In the genomic region with DNA sequence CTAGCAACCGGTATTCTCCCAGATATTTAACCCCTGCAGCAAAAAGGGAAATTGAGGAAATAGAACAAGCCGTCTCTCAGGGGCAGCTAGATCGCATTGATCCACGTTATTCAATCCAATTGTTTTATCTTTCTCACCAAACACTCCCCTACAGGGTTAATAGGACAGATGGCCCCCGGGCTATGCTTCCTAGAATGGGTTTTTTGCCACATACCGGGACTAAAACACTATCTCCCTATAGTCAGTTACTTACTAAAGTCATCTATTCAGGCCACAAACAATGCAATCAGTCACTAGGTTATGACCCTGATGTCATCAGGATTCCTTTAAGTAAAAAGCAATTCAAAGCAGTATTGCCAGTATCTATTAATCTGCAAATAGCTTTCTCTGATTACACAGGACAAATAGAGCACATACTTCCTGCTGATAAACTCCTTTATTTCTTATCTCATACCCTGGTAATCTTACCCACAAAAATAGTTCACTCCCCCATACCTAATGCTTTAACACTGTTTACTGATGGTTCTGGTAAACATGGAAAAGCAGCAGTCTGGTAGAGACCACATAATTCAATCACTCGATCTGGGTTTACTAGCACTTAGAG, we compare ENCODE assay signal across 1 cellular context.
TF ChIP-seq lines count a peak whose summit lies in the region.

No MANE protein-coding gene starts in this region.

TF ChIP-seq in HepG2, 621 proteins besides CTCF, POLR2A, EP300 and RAD21 (continued from another document and continues in another):
- TF ChIP-seq, protein P1, sequence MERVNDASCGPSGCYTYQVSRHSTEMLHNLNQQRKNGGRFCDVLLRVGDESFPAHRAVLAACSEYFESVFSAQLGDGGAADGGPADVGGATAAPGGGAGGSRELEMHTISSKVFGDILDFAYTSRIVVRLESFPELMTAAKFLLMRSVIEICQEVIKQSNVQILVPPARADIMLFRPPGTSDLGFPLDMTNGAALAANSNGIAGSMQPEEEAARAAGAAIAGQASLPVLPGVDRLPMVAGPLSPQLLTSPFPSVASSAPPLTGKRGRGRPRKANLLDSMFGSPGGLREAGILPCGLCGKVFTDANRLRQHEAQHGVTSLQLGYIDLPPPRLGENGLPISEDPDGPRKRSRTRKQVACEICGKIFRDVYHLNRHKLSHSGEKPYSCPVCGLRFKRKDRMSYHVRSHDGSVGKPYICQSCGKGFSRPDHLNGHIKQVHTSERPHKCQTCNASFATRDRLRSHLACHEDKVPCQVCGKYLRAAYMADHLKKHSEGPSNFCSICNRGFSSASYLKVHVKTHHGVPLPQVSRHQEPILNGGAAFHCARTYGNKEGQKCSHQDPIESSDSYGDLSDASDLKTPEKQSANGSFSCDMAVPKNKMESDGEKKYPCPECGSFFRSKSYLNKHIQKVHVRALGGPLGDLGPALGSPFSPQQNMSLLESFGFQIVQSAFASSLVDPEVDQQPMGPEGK (CRISPR knock-in tag; IDR thresholded peaks at IDR 0.05), result 0 out of 2 replicates have a peak, but pooled peaks have one; percentile 15
- TF ChIP-seq NKX3-1 (CRISPR knock-in tag; IDR thresholded peaks at IDR 0.05) (peak; percentile 23; the same call in 1 of the 2 replicates), NCOA5 (CRISPR knock-in tag; IDR thresholded peaks at IDR 0.05) (no peak), SP5 (CRISPR knock-in tag; IDR thresholded peaks at IDR 0.05; ENCODE audit: borderline replicate concordance, low read depth) (peak; percentile 49; the same call in 1 of the 2 replicates), ZMYM4 (CRISPR knock-in tag; IDR thresholded peaks at IDR 0.05) (no peak), ZNF484 (CRISPR knock-in tag; IDR thresholded peaks at IDR 0.05; ENCODE audit: borderline replicate concordance, low read depth) (no peak), FOXJ3 (CRISPR knock-in tag; IDR thresholded peaks at IDR 0.05; ENCODE audit: borderline replicate concordance) (0 out of 2 replicates have a peak, but pooled peaks have one; percentile 27), ZNF350 (CRISPR knock-in tag; IDR thresholded peaks at IDR 0.05; ENCODE audit: borderline replicate concordance, low read depth) (no peak), HHEX (CRISPR knock-in tag; IDR thresholded peaks at IDR 0.05) (peak; percentile 92), CCDC6 (CRISPR knock-in tag; IDR thresholded peaks at IDR 0.05) (no peak), FOXA3 (CRISPR knock-in tag; IDR thresholded peaks at IDR 0.05) (peak; percentile 65), BCL6 (CRISPR knock-in tag; IDR thresholded peaks at IDR 0.05) (peak; percentile 39; the same call in 1 of the 2 replicates), SOX13 (IDR thresholded peaks at IDR 0.05) (0 out of 2 replicates have a peak, but pooled peaks have one; percentile 54), SOX13 (CRISPR knock-in tag; conservative IDR thresholded peaks at IDR 0.05 in 1 of 2, IDR thresholded peaks at IDR 0.05 in 1 of 2) (peak in 1 of 2 experiments; percentile 95; a peak in 2 of 4 replicates), NR2F2 (IDR thresholded peaks at IDR 0.05; ENCODE audit: borderline replicate concordance, low read depth) (peak; percentile 72), ZKSCAN5 (CRISPR knock-in tag; IDR thresholded peaks at IDR 0.05) (no peak), SOX6 (IDR thresholded peaks at IDR 0.05) (no peak), SOX6 (CRISPR knock-in tag; IDR thresholded peaks at IDR 0.05) (peak; percentile 66), FOXP1 (IDR thresholded peaks at IDR 0.05) (no peak), FOXP1 (CRISPR knock-in tag; IDR thresholded peaks at IDR 0.05) (peak; percentile 51; the same call in 1 of the 2 replicates), ZFP36L2 (CRISPR knock-in tag; IDR thresholded peaks at IDR 0.05) (no peak), ZNF567 (CRISPR knock-in tag; IDR thresholded peaks at IDR 0.05; ENCODE audit: borderline replicate concordance) (no peak), RBAK (CRISPR knock-in tag; IDR thresholded peaks at IDR 0.05) (no peak), CREM (IDR thresholded peaks at IDR 0.05) (peak; percentile 24; the same call in 1 of the 2 replicates), CREM (CRISPR knock-in tag; IDR thresholded peaks at IDR 0.05) (no peak), MIER2 (CRISPR knock-in tag; IDR thresholded peaks at IDR 0.05) (no peak), HMG20A (CRISPR knock-in tag; IDR thresholded peaks at IDR 0.05; ENCODE audit: borderline replicate concordance) (peak; percentile 46; the same call in 1 of the 2 replicates), CBFB (CRISPR knock-in tag; IDR thresholded peaks at IDR 0.05) (peak; percentile 97), SIX1 (CRISPR knock-in tag; IDR thresholded peaks at IDR 0.05; ENCODE audit: borderline replicate concordance) (peak; percentile 68; the same call in 1 of the 2 replicates), TCF7 (IDR thresholded peaks at IDR 0.05; ENCODE audit: low read depth) (peak; percentile 69)
- TF ChIP-seq, protein P2, sequence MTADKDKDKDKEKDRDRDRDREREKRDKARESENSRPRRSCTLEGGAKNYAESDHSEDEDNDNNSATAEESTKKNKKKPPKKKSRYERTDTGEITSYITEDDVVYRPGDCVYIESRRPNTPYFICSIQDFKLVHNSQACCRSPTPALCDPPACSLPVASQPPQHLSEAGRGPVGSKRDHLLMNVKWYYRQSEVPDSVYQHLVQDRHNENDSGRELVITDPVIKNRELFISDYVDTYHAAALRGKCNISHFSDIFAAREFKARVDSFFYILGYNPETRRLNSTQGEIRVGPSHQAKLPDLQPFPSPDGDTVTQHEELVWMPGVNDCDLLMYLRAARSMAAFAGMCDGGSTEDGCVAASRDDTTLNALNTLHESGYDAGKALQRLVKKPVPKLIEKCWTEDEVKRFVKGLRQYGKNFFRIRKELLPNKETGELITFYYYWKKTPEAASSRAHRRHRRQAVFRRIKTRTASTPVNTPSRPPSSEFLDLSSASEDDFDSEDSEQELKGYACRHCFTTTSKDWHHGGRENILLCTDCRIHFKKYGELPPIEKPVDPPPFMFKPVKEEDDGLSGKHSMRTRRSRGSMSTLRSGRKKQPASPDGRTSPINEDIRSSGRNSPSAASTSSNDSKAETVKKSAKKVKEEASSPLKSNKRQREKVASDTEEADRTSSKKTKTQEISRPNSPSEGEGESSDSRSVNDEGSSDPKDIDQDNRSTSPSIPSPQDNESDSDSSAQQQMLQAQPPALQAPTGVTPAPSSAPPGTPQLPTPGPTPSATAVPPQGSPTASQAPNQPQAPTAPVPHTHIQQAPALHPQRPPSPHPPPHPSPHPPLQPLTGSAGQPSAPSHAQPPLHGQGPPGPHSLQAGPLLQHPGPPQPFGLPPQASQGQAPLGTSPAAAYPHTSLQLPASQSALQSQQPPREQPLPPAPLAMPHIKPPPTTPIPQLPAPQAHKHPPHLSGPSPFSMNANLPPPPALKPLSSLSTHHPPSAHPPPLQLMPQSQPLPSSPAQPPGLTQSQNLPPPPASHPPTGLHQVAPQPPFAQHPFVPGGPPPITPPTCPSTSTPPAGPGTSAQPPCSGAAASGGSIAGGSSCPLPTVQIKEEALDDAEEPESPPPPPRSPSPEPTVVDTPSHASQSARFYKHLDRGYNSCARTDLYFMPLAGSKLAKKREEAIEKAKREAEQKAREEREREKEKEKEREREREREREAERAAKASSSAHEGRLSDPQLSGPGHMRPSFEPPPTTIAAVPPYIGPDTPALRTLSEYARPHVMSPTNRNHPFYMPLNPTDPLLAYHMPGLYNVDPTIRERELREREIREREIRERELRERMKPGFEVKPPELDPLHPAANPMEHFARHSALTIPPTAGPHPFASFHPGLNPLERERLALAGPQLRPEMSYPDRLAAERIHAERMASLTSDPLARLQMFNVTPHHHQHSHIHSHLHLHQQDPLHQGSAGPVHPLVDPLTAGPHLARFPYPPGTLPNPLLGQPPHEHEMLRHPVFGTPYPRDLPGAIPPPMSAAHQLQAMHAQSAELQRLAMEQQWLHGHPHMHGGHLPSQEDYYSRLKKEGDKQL (CRISPR knock-in tag; IDR thresholded peaks at IDR 0.05; ENCODE audit: low read depth), result peak; percentile 98
- TF ChIP-seq, protein P3, sequence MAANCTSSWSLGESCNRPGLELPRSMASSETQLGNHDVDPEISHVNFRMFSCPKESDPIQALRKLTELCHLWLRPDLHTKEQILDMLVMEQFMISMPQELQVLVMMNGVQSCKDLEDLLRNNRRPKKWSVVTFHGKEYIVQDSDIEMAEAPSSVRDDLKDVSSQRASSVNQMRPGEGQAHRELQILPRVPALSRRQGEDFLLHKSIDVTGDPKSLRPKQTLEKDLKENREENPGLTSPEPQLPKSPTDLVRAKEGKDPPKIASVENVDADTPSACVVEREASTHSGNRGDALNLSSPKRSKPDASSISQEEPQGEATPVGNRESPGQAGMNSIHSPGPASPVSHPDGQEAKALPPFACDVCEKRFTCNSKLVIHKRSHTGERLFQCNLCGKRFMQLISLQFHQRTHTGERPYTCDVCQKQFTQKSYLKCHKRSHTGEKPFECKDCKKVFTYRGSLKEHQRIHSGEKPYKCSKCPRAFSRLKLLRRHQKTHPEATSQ (CRISPR knock-in tag; IDR thresholded peaks at IDR 0.05; ENCODE audit: borderline replicate concordance), result no peak
- TF ChIP-seq, protein P4, sequence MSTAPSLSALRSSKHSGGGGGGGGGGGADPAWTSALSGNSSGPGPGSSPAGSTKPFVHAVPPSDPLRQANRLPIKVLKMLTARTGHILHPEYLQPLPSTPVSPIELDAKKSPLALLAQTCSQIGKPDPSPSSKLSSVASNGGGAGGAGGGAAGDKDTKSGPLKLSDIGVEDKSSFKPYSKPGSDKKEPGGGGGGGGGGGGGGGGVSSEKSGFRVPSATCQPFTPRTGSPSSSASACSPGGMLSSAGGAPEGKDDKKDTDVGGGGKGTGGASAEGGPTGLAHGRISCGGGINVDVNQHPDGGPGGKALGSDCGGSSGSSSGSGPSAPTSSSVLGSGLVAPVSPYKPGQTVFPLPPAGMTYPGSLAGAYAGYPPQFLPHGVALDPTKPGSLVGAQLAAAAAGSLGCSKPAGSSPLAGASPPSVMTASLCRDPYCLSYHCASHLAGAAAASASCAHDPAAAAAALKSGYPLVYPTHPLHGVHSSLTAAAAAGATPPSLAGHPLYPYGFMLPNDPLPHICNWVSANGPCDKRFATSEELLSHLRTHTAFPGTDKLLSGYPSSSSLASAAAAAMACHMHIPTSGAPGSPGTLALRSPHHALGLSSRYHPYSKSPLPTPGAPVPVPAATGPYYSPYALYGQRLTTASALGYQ (CRISPR knock-in tag; IDR thresholded peaks at IDR 0.05), result peak; percentile 61; the same call in 1 of the 2 replicates
- TF ChIP-seq, protein P5, sequence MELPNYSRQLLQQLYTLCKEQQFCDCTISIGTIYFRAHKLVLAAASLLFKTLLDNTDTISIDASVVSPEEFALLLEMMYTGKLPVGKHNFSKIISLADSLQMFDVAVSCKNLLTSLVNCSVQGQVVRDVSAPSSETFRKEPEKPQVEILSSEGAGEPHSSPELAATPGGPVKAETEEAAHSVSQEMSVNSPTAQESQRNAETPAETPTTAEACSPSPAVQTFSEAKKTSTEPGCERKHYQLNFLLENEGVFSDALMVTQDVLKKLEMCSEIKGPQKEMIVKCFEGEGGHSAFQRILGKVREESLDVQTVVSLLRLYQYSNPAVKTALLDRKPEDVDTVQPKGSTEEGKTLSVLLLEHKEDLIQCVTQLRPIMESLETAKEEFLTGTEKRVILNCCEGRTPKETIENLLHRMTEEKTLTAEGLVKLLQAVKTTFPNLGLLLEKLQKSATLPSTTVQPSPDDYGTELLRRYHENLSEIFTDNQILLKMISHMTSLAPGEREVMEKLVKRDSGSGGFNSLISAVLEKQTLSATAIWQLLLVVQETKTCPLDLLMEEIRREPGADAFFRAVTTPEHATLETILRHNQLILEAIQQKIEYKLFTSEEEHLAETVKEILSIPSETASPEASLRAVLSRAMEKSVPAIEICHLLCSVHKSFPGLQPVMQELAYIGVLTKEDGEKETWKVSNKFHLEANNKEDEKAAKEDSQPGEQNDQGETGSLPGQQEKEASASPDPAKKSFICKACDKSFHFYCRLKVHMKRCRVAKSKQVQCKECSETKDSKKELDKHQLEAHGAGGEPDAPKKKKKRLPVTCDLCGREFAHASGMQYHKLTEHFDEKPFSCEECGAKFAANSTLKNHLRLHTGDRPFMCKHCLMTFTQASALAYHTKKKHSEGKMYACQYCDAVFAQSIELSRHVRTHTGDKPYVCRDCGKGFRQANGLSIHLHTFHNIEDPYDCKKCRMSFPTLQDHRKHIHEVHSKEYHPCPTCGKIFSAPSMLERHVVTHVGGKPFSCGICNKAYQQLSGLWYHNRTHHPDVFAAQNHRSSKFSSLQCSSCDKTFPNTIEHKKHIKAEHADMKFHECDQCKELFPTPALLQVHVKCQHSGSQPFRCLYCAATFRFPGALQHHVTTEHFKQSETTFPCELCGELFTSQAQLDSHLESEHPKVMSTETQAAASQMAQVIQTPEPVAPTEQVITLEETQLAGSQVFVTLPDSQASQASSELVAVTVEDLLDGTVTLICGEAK (IDR thresholded peaks at IDR 0.05), result no peak
- TF ChIP-seq, protein P5 (CRISPR knock-in tag; IDR thresholded peaks at IDR 0.05), result no peak
- TF ChIP-seq, protein P6, sequence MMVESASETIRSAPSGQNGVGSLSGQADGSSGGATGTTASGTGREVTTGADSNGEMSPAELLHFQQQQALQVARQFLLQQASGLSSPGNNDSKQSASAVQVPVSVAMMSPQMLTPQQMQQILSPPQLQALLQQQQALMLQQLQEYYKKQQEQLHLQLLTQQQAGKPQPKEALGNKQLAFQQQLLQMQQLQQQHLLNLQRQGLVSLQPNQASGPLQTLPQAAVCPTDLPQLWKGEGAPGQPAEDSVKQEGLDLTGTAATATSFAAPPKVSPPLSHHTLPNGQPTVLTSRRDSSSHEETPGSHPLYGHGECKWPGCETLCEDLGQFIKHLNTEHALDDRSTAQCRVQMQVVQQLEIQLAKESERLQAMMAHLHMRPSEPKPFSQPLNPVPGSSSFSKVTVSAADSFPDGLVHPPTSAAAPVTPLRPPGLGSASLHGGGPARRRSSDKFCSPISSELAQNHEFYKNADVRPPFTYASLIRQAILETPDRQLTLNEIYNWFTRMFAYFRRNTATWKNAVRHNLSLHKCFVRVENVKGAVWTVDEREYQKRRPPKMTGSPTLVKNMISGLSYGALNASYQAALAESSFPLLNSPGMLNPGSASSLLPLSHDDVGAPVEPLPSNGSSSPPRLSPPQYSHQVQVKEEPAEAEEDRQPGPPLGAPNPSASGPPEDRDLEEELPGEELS (CRISPR knock-in tag; IDR thresholded peaks at IDR 0.05), result peak; percentile 36; the same call in 1 of the 2 replicates
